In genomic region chr1:228989992-228990827, GRCh38 we compare ENCODE assay signal across 9 cellular contexts.
DNase-seq lines count a peak whose midpoint lies in the region; ATAC-seq, FAIRE-seq and TF ChIP-seq lines count a peak whose summit lies in the region.
"Had no signal": no experiment of that assay in that cellular context is flagged by ENCODE, and none has a peak within 500 bp of the region (broad histone marks: within the 10 kb centered on the region; RNA-seq: fewer than 3 reads in every experiment).

No MANE protein-coding gene starts in this region.

- TF ChIP-seq POLR2A in GM12891 (IDR thresholded peaks at IDR 0.05; ENCODE audit: low read depth, low read length) = no peak

- peak overlapping the region in 3 of 8 donors; percentile 9 to 59 (median 37) for H3K4me3 Mint-ChIP-seq in naive B cell
- H3K4me3 Mint-ChIP-seq: stimulated activated naive CD8-positive, alpha-beta T cell treated with anti-CD3 and anti-CD28 coated beads, Interleukin-15, Interleukin-2, amounts not matched to agents 100 ng/mL and 50 ng/mL, for 24 hours had no signal

- H3K27ac Mint-ChIP-seq in naive B cell = peak overlapping the region in 4 of 6 donors; percentile 12 to 69 (median 64)
- H3K27ac Mint-ChIP-seq: stimulated activated naive CD8-positive, alpha-beta T cell treated with anti-CD3 and anti-CD28 coated beads, Interleukin-15, Interleukin-2, amounts not matched to agents 100 ng/mL and 50 ng/mL, for 24 hours had no signal

- no peaks in the 10 kb centered on the region for H3K9me3 ChIP-seq in BLaER1
- H3K9me3 ChIP-seq in duodenal mucosa (ENCODE audit: control insufficient read depth in 1 of 2, low read length in 2 of 2) = no peaks in the 10 kb centered on the region

- ATAC-seq in naive B cell (ENCODE audit: low read depth in 2 of 2) (peak; percentile 35 to 58), HG03196 (IDR thresholded peaks at IDR 0.05; ENCODE audit: unreplicated experiment) (no peak), GM21717 (IDR thresholded peaks at IDR 0.05; ENCODE audit: unreplicated experiment) (no peak)

- no peaks in the 10 kb centered on the region for H3K27me3 ChIP-seq in BLaER1
- H3K27me3 ChIP-seq in duodenal mucosa (ENCODE audit: control insufficient read depth in 1 of 2, insufficient read depth in 2 of 2, low read length in 2 of 2) = no peaks in the 10 kb centered on the region

- H3K4me1 ChIP-seq in BLaER1 (peaks cover 50% of the 10 kb centered on the region), duodenal mucosa (ENCODE audit: control insufficient read depth in 1 of 2, insufficient read depth in 2 of 2, low read length in 2 of 2) (peaks cover 11% of the 10 kb centered on the region in 2 donors)

- H3K4me2 ChIP-seq in BLaER1 = peak overlapping the region; percentile 69

- no peak for FAIRE-seq in GM12891 (lab: Jason Lieb, UNC)

- H4K20me1 ChIP-seq in BLaER1 = no peaks in the 10 kb centered on the region

- H3K9ac ChIP-seq in BLaER1 (no peak overlapping the region), duodenal mucosa (ENCODE audit: low read depth in 1 of 2, low read length in 2 of 2) (no peak overlapping the region)

- H3K36me3 ChIP-seq in BLaER1 (no peaks in the 10 kb centered on the region), duodenal mucosa (ENCODE audit: control insufficient read depth in 1 of 2, insufficient read depth in 2 of 2, low read length in 2 of 2) (no peaks in the 10 kb centered on the region)

- peak overlapping the region; percentile 64 for H3K27ac ChIP-seq in BLaER1
- peak overlapping the region; percentile 30 for H3K27ac ChIP-seq in duodenal mucosa (ENCODE audit: low read depth, low read length)

- peaks cover 0 to 7% (median 0%) of the 10 kb centered on the region in 3 donors for H3K27me3 Mint-ChIP-seq in naive B cell
- H3K27me3 Mint-ChIP-seq: stimulated activated naive CD8-positive, alpha-beta T cell treated with anti-CD3 and anti-CD28 coated beads, Interleukin-15, Interleukin-2, amounts not matched to agents 100 ng/mL and 50 ng/mL, for 24 hours had no signal

- H3K4me1 Mint-ChIP-seq in naive B cell = peaks cover 18 to 34% (median 18%) of the 10 kb centered on the region in 3 donors

- DNase-seq in NCI-H2171 (lab: John Stamatoyannopoulos, UW) (peak; percentile 79), naive B cell (no peak), GM12891 (ENCODE audit: insufficient read length, low spot score) (no peak)
- DNase-seq in stimulated activated CD4-positive, alpha-beta T cell treated with anti-CD3 and anti-CD28 coated beads, Interleukin-1b, Interleukin-23, amount 100 ng/mL, for 48 hours = no peak

- H3K4me3 ChIP-seq in BLaER1 = no peak overlapping the region
- no peak overlapping the region for H3K4me3 ChIP-seq in duodenal mucosa (ENCODE audit: low read depth in 1 of 2, low read length in 2 of 2)

- H3K36me3 Mint-ChIP-seq in naive B cell = peaks cover 0 to 2% of the 10 kb centered on the region in 2 donors

- H3K9me3 Mint-ChIP-seq in naive B cell = no peaks in the 10 kb centered on the region
- H3K9me3 Mint-ChIP-seq: stimulated activated naive CD8-positive, alpha-beta T cell treated with anti-CD3 and anti-CD28 coated beads, Interleukin-15, Interleukin-2, amounts not matched to agents 100 ng/mL and 50 ng/mL, for 24 hours had no signal

TF ChIP-seq in GM12891, 5 proteins besides CTCF, POLR2A, EP300 and RAD21:
- TF ChIP-seq PAX5 (IDR thresholded peaks at IDR 0.05; ENCODE audit: insufficient read depth, low read length, severe bottlenecking) = no peak
- TF ChIP-seq POLR2AphosphoS5 (IDR thresholded peaks at IDR 0.05; ENCODE audit: low read depth, low read length) = no peak
- TF ChIP-seq TAF1 (IDR thresholded peaks at IDR 0.05; ENCODE audit: low read depth, low read length) = no peak
- no peak for TF ChIP-seq SPI1 (IDR thresholded peaks at IDR 0.05; ENCODE audit: low read depth, low read length)
- no peak for TF ChIP-seq POU2F2 (IDR thresholded peaks at IDR 0.05; ENCODE audit: low read depth, low read length)

Comparison
In these comparisons a context has a peak if more than half of its experiments do, and no peak if none do; other contexts are left out.
1. ATAC-seq: peak in naive B cell (2 of 2); none in HG03196 (single experiment) and GM21717 (single experiment).